In genomic region chr1:219917281-219917680, GRCh38 we compare ENCODE assay signal across 33 cellular contexts. TPM values are rescaled to one million over a fixed set of nuclear protein-coding genes. Genes with fewer than 3 reads are reported as not detected.
"Had no signal": no experiment of that assay in that cellular context is flagged by ENCODE, and none has a peak within 500 bp of the region (broad histone marks: within the 10 kb centered on the region; RNA-seq: fewer than 3 reads in every experiment).

No MANE protein-coding gene starts in this region.

- DNase-seq: activated B cell treated with CpG ODN at 0.5 μM for 24 hours; activated CD4-positive, alpha-beta memory T cell treated with anti-CD3 and anti-CD28 coated beads for 36 hours; activated CD4-positive, alpha-beta T cell treated with anti-CD3 and anti-CD28 coated beads for 4 hours; activated CD4-positive, alpha-beta T cell treated with anti-CD3 and anti-CD28 coated beads, Interleukin-2, amount 10 ng/mL, durations not matched to agents 24 days and 14 days; activated CD4-positive, alpha-beta T cell treated with anti-CD3 and anti-CD28 coated beads, Interleukin-2, amount 50 U/mL, for 1 hour; activated CD4-positive, alpha-beta T cell treated with anti-CD3 and anti-CD28 coated beads, Interleukin-2, amount 50 U/mL, for 4 hours; activated CD4-positive, CD25-positive, alpha-beta regulatory T cell treated with anti-CD3 and anti-CD28 coated beads, Interleukin-2, amount 50 U/mL, for 72 hours; activated CD8-positive, alpha-beta memory T cell treated with anti-CD3 and anti-CD28 coated beads, Interleukin-2, amount 50 U/mL, for 4 hours; activated CD8-positive, alpha-beta T cell treated with anti-CD3 and anti-CD28 coated beads for 36 hours; activated effector memory CD4-positive, alpha-beta T cell treated with anti-CD3 and anti-CD28 coated beads, Interleukin-2, amount 50 U/mL, for 16 hours; activated gamma-delta T cell treated with Interleukin-2 at 50 U/mL for 16 hours; activated naive CD4-positive, alpha-beta T cell; activated naive CD4-positive, alpha-beta T cell treated with anti-CD3 and anti-CD28 coated beads, Interleukin-2, amount 10 ng/mL, durations not matched to agents 7 days and 5 days; activated naive CD8-positive, alpha-beta T cell treated with anti-CD3 and anti-CD28 coated beads, Interleukin-2, amount 10 ng/mL, durations not matched to agents 7 days and 5 days; activated naive CD8-positive, alpha-beta T cell treated with anti-CD3 and anti-CD28 coated beads, Interleukin-2, amount 50 U/mL, for 24 hours; activated T-cell treated with anti-CD3 and anti-CD28 coated beads for 4 hours; activated T-cell treated with anti-CD3 and anti-CD28 coated beads, Interleukin-2, amount 50 U/mL, for 1 hour; activated T-cell treated with anti-CD3 and anti-CD28 coated beads, Interleukin-2, amount 50 U/mL, for 4 hours; activated T-cell treated with anti-CD3 and anti-CD28 coated beads, Interleukin-2, amount 50 U/mL, for 72 hours; amygdala; anterior cingulate cortex; caudate nucleus; cerebellar nuclear complex; T-helper 1 cell; T-helper 2 cell; T-helper 9 cell had no signal

- H3K27me3 ChIP-seq: ascending aorta, cardiac muscle cell had no signal

- H3K27ac ChIP-seq: ascending aorta, cardiac muscle cell, VCaP had no signal

- H3K9me3 ChIP-seq: ascending aorta had no signal

- H3K4me1 ChIP-seq: ascending aorta had no signal

- H3K4me3 ChIP-seq: ascending aorta, cardiac muscle cell had no signal

- ATAC-seq: activated CD8-positive, alpha-beta T cell treated with anti-CD3 and anti-CD28 coated beads for 36 hours; activated naive CD8-positive, alpha-beta T cell treated with anti-CD3 and anti-CD28 coated beads, Interleukin-2, amount 50 U/mL, for 24 hours; activated T-cell treated with anti-CD3 and anti-CD28 coated beads, Interleukin-2, amount 50 U/mL, for 4 hours; activated T-cell treated with anti-CD3 and anti-CD28 coated beads, Interleukin-2, amount 50 U/mL, for 72 hours; activated T-helper 17 cell treated with anti-CD3 and anti-CD28 coated beads, Interleukin-2, amount 50 U/mL, for 72 hours had no signal

- H3K36me3 ChIP-seq: ascending aorta, cardiac muscle cell had no signal

RNA-seq across cellular contexts. Expression of gene SLC30A10, which starts 11.1 kb away (rescaled TPM):
- total RNA-seq: activated CD4-positive, alpha-beta memory T cell treated with anti-CD3 and anti-CD28 coated beads for 36 hours; activated CD4-positive, alpha-beta T cell treated with anti-CD3 and anti-CD28 coated beads, Interleukin-2, amount 10 ng/mL, durations not matched to agents 24 days and 14 days; activated CD8-positive, alpha-beta memory T cell treated with anti-CD3 and anti-CD28 coated beads for 36 hours; activated CD8-positive, alpha-beta T cell treated with anti-CD3 and anti-CD28 coated beads for 36 hours; activated naive CD8-positive, alpha-beta T cell treated with anti-CD3 and anti-CD28 coated beads, Interleukin-2, amount 10 ng/mL, durations not matched to agents 7 days and 5 days; activated T-cell treated with anti-CD3 and anti-CD28 coated beads, Interleukin-2, amount 50 U/mL, for 4 hours; activated T-cell treated with anti-CD3 and anti-CD28 coated beads, Interleukin-2, amount 50 U/mL, for 72 hours; activated T-helper 1 cell treated with anti-CD3 and anti-CD28 coated beads, Interleukin-12 subunit alpha, Interleukin-12 subunit beta, Interleukin-2, Interleukin-4 antibody, amounts not matched to agents 30 ng/mL and 10 ng/mL and 1 ng/mL, durations not matched to agents 14 hours and 24 hours and 36 hours; activated T-helper 17 cell treated with anti-CD3 and anti-CD28 coated beads, Interleukin-2, amount 50 U/mL, for 72 hours; ascending aorta; bronchial epithelial cell had no signal
